ENCODE assay signal across 9 cellular contexts in the genomic region with DNA sequence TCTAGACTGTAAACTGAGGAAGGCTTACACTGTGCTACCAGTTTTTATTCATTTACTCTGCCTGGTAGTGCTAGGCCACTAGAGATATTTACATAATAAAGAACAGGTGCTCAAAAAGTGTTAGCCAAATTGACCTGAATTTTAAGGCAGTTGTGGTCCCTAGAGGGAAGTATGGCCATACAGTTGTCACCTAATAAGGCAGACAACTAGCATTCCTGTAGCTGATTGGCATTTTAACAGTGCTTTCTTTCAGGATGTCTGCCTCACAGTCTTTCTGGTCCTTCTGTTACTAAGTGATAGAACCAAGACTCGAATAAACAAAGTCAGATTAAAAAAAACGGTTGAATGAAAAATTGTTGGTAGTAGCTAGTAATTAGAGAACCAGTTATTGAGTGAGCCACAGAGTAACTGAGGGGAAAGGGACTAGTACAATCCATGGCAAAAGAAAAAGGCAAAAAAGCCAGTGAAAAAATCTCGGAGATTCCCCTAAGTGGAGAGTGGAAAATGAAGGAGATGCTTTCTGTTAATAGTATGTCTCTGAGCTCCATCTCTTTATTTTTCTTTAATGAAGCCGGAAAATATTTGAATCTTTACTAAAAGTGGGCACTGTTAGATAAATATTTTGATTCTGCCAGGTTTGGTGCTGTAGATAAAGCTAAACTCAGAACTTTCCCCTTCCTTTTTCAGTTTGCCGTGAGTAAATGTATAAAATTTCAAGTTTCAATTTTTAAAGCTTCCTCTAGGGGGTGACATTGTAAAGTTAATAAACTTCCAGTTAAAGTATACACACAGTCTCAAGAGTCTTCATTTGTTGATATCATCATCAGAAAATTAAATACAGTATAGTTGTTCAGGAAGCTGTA. TPM values are rescaled to one million over a fixed set of nuclear protein-coding genes. Genes with fewer than 3 reads are reported as not detected.
DNase-seq lines count a peak whose midpoint lies in the region; ATAC-seq, FAIRE-seq and TF ChIP-seq lines count a peak whose summit lies in the region.
"Had no signal": no experiment of that assay in that cellular context is flagged by ENCODE, and none has a peak within 500 bp of the region (broad histone marks: within the 10 kb centered on the region; RNA-seq: fewer than 3 reads in every experiment).

No MANE protein-coding gene starts in this region.

- H3K4me3 Mint-ChIP-seq in CD4-positive, CD25-positive, alpha-beta regulatory T cell = peak overlapping the region in 1 of 4 donors; percentile 3
- H3K4me3 Mint-ChIP-seq in brain = peak overlapping the region in 3 of 5 experiments; percentile 49 to 58 (median 50)

- H3K79me2 ChIP-seq in MM.1S (ENCODE audit: low read length) (peaks cover 94% of the 10 kb centered on the region), HepG2 (ENCODE audit: insufficient read depth, low read length) (peaks cover 89% of the 10 kb centered on the region)

- in situ Hi-C loops in HepG2 (cut with HindIII; ENCODE audit: extremely low pct_ligation_motif_present, low pct_unique_long_range_greater_than_20kb) = no loop called here

- H3K9me2 ChIP-seq in MM.1S (replicated peaks; ENCODE audit: insufficient read depth, low read length) = no peaks in the 10 kb centered on the region

- peaks cover 5% of the 10 kb centered on the region for H3K36me3 Mint-ChIP-seq in CD4-positive, CD25-positive, alpha-beta regulatory T cell
- H3K36me3 Mint-ChIP-seq in brain = peaks cover 19% of the 10 kb centered on the region

- no peak for TF ChIP-seq EP300 in HepG2 (IDR thresholded peaks at IDR 0.05; ENCODE audit: low read depth in 2 of 2, low read length in 2 of 2)
- TF ChIP-seq EP300 in HepG2 (CRISPR knock-in tag; IDR thresholded peaks at IDR 0.05; ENCODE audit: borderline replicate concordance) = no peak

- H3K27ac Mint-ChIP-seq in CD4-positive, CD25-positive, alpha-beta regulatory T cell = peak overlapping the region; percentile 13 to 51 (median 23)
- peak overlapping the region in 4 of 5 experiments; percentile 20 to 57 (median 47) for H3K27ac Mint-ChIP-seq in brain

- H3K4me2 ChIP-seq in MM.1S (ENCODE audit: low read depth, low read length) (peak overlapping the region; percentile 5; the same call in 1 of the 2 replicates), HepG2 (ENCODE audit: low read depth, low read length) (no peak overlapping the region)

- WGBS in HepG2 (ENCODE audit: low lambda C conversion rate) = 70% methylated on average over 5 of the region's 5 CpGs

- intact Hi-C loops in HepG2 (cut with micrococcal nuclease; ENCODE audit: unreplicated experiment) = loop anchor here (1.0 kb wide), 2 partner anchors 51 to 232 kb away; no protein-coding TSS in a partner anchor

- H3K4me1 ChIP-seq in CD4-positive, CD25-positive, alpha-beta regulatory T cell (ENCODE audit: control insufficient read depth, insufficient read depth, low read length, poor library complexity, severe bottlenecking) = no peaks in the 10 kb centered on the region
- H3K4me1 ChIP-seq in MM.1S (ENCODE audit: low read length) (no peaks in the 10 kb centered on the region), HepG2 (ENCODE audit: insufficient read depth, low read length) (peaks cover 6% of the 10 kb centered on the region)

- TF ChIP-seq POLR2A in HepG2 (IDR thresholded peaks at IDR 0.05; ENCODE audit: insufficient read depth in 1 of 2, low read depth in 2 of 2, low read length in 2 of 2) = no peak

- H3K9me3 ChIP-seq in CD4-positive, CD25-positive, alpha-beta regulatory T cell (ENCODE audit: control insufficient read depth in 2 of 2, low read length in 2 of 2) = no peaks in the 10 kb centered on the region
- H3K9me3 ChIP-seq in MM.1S (replicated peaks; ENCODE audit: insufficient read depth, low read length) (no peaks in the 10 kb centered on the region), HepG2 (ENCODE audit: low read length) (no peaks in the 10 kb centered on the region)

- no peak for FAIRE-seq in HepG2 (lab: Jason Lieb, UNC)

- no peak overlapping the region for H2AFZ ChIP-seq in MM.1S (ENCODE audit: low read length)
- H2AFZ ChIP-seq in HepG2 (ENCODE audit: low read length) = no peak overlapping the region

- no peak for TF ChIP-seq RAD21 in HepG2 (CRISPR knock-in tag; IDR thresholded peaks at IDR 0.05)

- H3K4me1 Mint-ChIP-seq in CD4-positive, CD25-positive, alpha-beta regulatory T cell = peaks cover 49 to 75% (median 63%) of the 10 kb centered on the region in 4 donors
- peaks cover 58% of the 10 kb centered on the region for H3K4me1 Mint-ChIP-seq in brain

- H3K4me3 ChIP-seq in CD4-positive, CD25-positive, alpha-beta regulatory T cell (ENCODE audit: low read depth, low read length) = peak overlapping the region; percentile 30
- H3K4me3 ChIP-seq in MM.1S (ENCODE audit: low read length) = no peak overlapping the region
- no peak overlapping the region for H3K4me3 ChIP-seq in HepG2 (replicated peaks in 1 of 3; ENCODE audit: insufficient read depth in 1 of 3, low read depth in 2 of 3, low read length in 3 of 3)

- H3K27me3 Mint-ChIP-seq in CD4-positive, CD25-positive, alpha-beta regulatory T cell = no peaks in the 10 kb centered on the region
- no peaks in the 10 kb centered on the region for H3K27me3 Mint-ChIP-seq in brain

- no peaks in the 10 kb centered on the region for H3K27me3 ChIP-seq in CD4-positive, CD25-positive, alpha-beta regulatory T cell (ENCODE audit: control insufficient read depth, insufficient read depth, low read length)
- no peaks in the 10 kb centered on the region for H3K27me3 ChIP-seq in MM.1S (replicated peaks; ENCODE audit: insufficient read depth, low read length)
- H3K27me3 ChIP-seq in HepG2 (ENCODE audit: control insufficient read depth in 1 of 2, insufficient read depth in 2 of 2, low read length in 2 of 2) = no peaks in the 10 kb centered on the region

- DNase-seq in CD4-positive, CD25-positive, alpha-beta regulatory T cell = peak in 2 of 3 donors; percentile 32 to 34
- peak; percentile 37 for DNase-seq in MM.1S
- DNase-seq in HepG2 (ENCODE audit: low spot score) = peak; percentile 30
- DNase-seq in UCSD-AML1 (lab: John Stamatoyannopoulos, UW; ENCODE audit: unreplicated experiment) = no peak
- no peak for DNase-seq in activated CD4-positive, alpha-beta T cell treated with anti-CD3 and anti-CD28 coated beads for 4 hours
- DNase-seq in OCI-M2 (lab: John Stamatoyannopoulos, UW; ENCODE audit: unreplicated experiment) = no peak

- H3K9me3 Mint-ChIP-seq in CD4-positive, CD25-positive, alpha-beta regulatory T cell = no peaks in the 10 kb centered on the region
- H3K9me3 Mint-ChIP-seq in brain = peaks cover 0 to 3% (median 0%) of the 10 kb centered on the region in 5 experiments

- ATAC-seq in CD4-positive, CD25-positive, alpha-beta regulatory T cell (ENCODE audit: low read depth in 2 of 2) = peak in 1 of 2 donors; percentile 34
- ATAC-seq in GM19351 (IDR thresholded peaks at IDR 0.05; ENCODE audit: unreplicated experiment) = peak; percentile 69
- peak; percentile 75 for ATAC-seq in HepG2

- TF ChIP-seq CTCF in MM.1S (IDR thresholded peaks at IDR 0.05; ENCODE audit: low read length) (peak; percentile 43), brain (conservative IDR thresholded peaks at IDR 0.05) (peak; percentile 54 to 61), HepG2 (CRISPR knock-in tag; IDR thresholded peaks at IDR 0.05) (peak; percentile 53)

- H4K20me1 ChIP-seq in MM.1S (ENCODE audit: insufficient read depth, low read length) (peaks cover 7% of the 10 kb centered on the region; the same call in 1 of the 2 replicates), HepG2 (ENCODE audit: insufficient read depth, low read length) (peaks cover 8% of the 10 kb centered on the region)

- H3K9ac ChIP-seq in MM.1S (ENCODE audit: low read length) = no peak overlapping the region
- H3K9ac ChIP-seq in HepG2 (ENCODE audit: insufficient read depth, low read depth, low read length) = no peak overlapping the region

- POLR2A ChIA-PET in HepG2 (lab: Yijun Ruan, JAX) = interaction anchor here (2.6 kb wide), 1 partner anchor 9 kb away, joined by 19 read pairs; a partner anchor contains a TSS

- no peak overlapping the region for H3K27ac ChIP-seq in CD4-positive, CD25-positive, alpha-beta regulatory T cell (ENCODE audit: insufficient read depth, low read length, poor library complexity, severe bottlenecking)
- H3K27ac ChIP-seq in MM.1S (ENCODE audit: low read length) = no peak overlapping the region
- peak overlapping the region; percentile 1 for H3K27ac ChIP-seq in HepG2 (ENCODE audit: extremely low read length, insufficient read depth, low read length)

- no peaks in the 10 kb centered on the region for H3F3A ChIP-seq in MM.1S (ENCODE audit: insufficient read depth, low read length)

- no peaks in the 10 kb centered on the region for H3K36me3 ChIP-seq in CD4-positive, CD25-positive, alpha-beta regulatory T cell (ENCODE audit: control insufficient read depth, insufficient read depth, low read length)
- H3K36me3 ChIP-seq in MM.1S (replicated peaks; ENCODE audit: insufficient read depth, low read length) (no peaks in the 10 kb centered on the region), HepG2 (replicated peaks in 1 of 2; ENCODE audit: control insufficient read depth in 1 of 2, insufficient read depth in 2 of 2, low read length in 2 of 2) (no peaks in the 10 kb centered on the region)

- no TSS peak for BruUV-seq in HepG2 (replicated peaks; lab: Mats Ljungman, UMichigan)

- CTCF ChIA-PET in HepG2 (lab: Yijun Ruan, JAX; ENCODE audit: low intra/inter-chr PET ratio, low total read pairs) = interaction anchor here (1.4 to 2.6 kb wide), 2 partner anchors 51 to 232 kb away, joined by 8 to 18 read pairs; no protein-coding TSS in a partner anchor

RNA-seq across cellular contexts. Expression of a gene that starts 9.1 kb away (rescaled TPM):
- 20.1 TPM for total RNA-seq in CD4-positive, CD25-positive, alpha-beta regulatory T cell
- 10 to 100 TPM; 68.6 to 90.0 (median 83.5) TPM for polyA plus RNA-seq in CD4-positive, CD25-positive, alpha-beta regulatory T cell
- polyA plus RNA-seq in brain (ENCODE audit: insufficient read depth, low read depth, low replicate concordance) (64.9 TPM), HepG2 (2011; rRNA removed) (53.8 and 70.7 TPM in 2 replicates)
- total RNA-seq in HepG2 (2016; rRNA removed; fragmentation: Illumina TruSeq; extraction: Trizol) = 89.1 and 143 TPM in 2 replicates
- 8.7 and 9.0 TPM in 2 replicates for total RNA-seq in HepG2 (2016; cell fraction: cytosol; rRNA removed; fragmentation: Illumina TruSeq; extraction: Trizol; ENCODE audit: low read depth)
- total RNA-seq in HepG2 (2016; cell fraction: insoluble cytoplasmic fraction; rRNA removed; fragmentation: Illumina TruSeq; extraction: Trizol) = 88.5 and 157 TPM in 2 replicates
- 24.7 and 29.0 TPM in 2 replicates for total RNA-seq in HepG2 (2016; cell fraction: membrane; rRNA removed; fragmentation: Illumina TruSeq; extraction: Trizol)
- 49.2 and 53.4 TPM in 2 replicates for total RNA-seq in HepG2 (2016; cell fraction: nucleus; rRNA removed; fragmentation: Illumina TruSeq; extraction: Trizol)
- polyA plus RNA-seq in HepG2 (2011; cell fraction: cytosol; rRNA removed) = 42.0 and 56.0 TPM in 2 replicates
- 16.3 and 18.4 TPM in 2 replicates for polyA plus RNA-seq in HepG2 (2011; cell fraction: nucleus; rRNA removed)
- polyA plus RNA-seq in HepG2 (2012) = 43.1 and 55.0 TPM in 2 replicates
- 6.7 and 7.8 TPM in 2 replicates for polyA plus RNA-seq in HepG2 (2016; cell fraction: cytosol; fragmentation: Illumina TruSeq; extraction: Trizol; ENCODE audit: low read depth)
- polyA plus RNA-seq in HepG2 (2016; cell fraction: insoluble cytoplasmic fraction; fragmentation: Illumina TruSeq; extraction: Trizol; ENCODE audit: low read depth) = 174 and 193 TPM in 2 replicates
- polyA plus RNA-seq in HepG2 (2016; cell fraction: membrane; fragmentation: Illumina TruSeq; extraction: Trizol; ENCODE audit: low read depth) = 17.5 and 19.5 TPM in 2 replicates
- polyA plus RNA-seq in HepG2 (2016; cell fraction: nucleus; fragmentation: Illumina TruSeq; extraction: Trizol; ENCODE audit: insufficient read depth, low read depth) = 56.3 and 60.3 TPM in 2 replicates
- 45.5 and 54.2 TPM in 2 replicates for polyA minus RNA-seq in HepG2 (2011; rRNA and poly(A)+ RNA removed; ENCODE audit: low replicate concordance)
- polyA minus RNA-seq in HepG2 (2011; cell fraction: cytosol; rRNA and poly(A)+ RNA removed) = 45.8 and 49.5 TPM in 2 replicates
- 48.0 and 53.3 TPM in 2 replicates for polyA minus RNA-seq in HepG2 (2011; cell fraction: nucleus; rRNA and poly(A)+ RNA removed)

RNA-seq across cellular contexts. Expression of a gene that starts 9.2 kb away (rescaled TPM):
- total RNA-seq in CD4-positive, CD25-positive, alpha-beta regulatory T cell = not detected
- not detected for polyA plus RNA-seq in CD4-positive, CD25-positive, alpha-beta regulatory T cell
- 0.41 TPM for polyA plus RNA-seq in brain (ENCODE audit: insufficient read depth, low read depth, low replicate concordance)
- not detected in 2 replicates for total RNA-seq in HepG2 (2016; rRNA removed; fragmentation: Illumina TruSeq; extraction: Trizol)
- total RNA-seq in HepG2 (2016; cell fraction: cytosol; rRNA removed; fragmentation: Illumina TruSeq; extraction: Trizol; ENCODE audit: low read depth) = not detected in 2 replicates
- total RNA-seq in HepG2 (2016; cell fraction: insoluble cytoplasmic fraction; rRNA removed; fragmentation: Illumina TruSeq; extraction: Trizol) = not detected in 2 replicates
- total RNA-seq in HepG2 (2016; cell fraction: membrane; rRNA removed; fragmentation: Illumina TruSeq; extraction: Trizol) = not detected in 2 replicates
- not detected in 2 replicates for total RNA-seq in HepG2 (2016; cell fraction: nucleus; rRNA removed; fragmentation: Illumina TruSeq; extraction: Trizol)
- not detected in 2 replicates for polyA plus RNA-seq in HepG2 (2011; rRNA removed)
- polyA plus RNA-seq in HepG2 (2011; cell fraction: cytosol; rRNA removed) = not detected in 2 replicates
- not detected in 2 replicates for polyA plus RNA-seq in HepG2 (2011; cell fraction: nucleus; rRNA removed)
- not detected in 2 replicates for polyA plus RNA-seq in HepG2 (2012)
- not detected in 2 replicates for polyA plus RNA-seq in HepG2 (2016; cell fraction: cytosol; fragmentation: Illumina TruSeq; extraction: Trizol; ENCODE audit: low read depth)
- not detected in 2 replicates for polyA plus RNA-seq in HepG2 (2016; cell fraction: insoluble cytoplasmic fraction; fragmentation: Illumina TruSeq; extraction: Trizol; ENCODE audit: low read depth)
- not detected in 2 replicates for polyA plus RNA-seq in HepG2 (2016; cell fraction: membrane; fragmentation: Illumina TruSeq; extraction: Trizol; ENCODE audit: low read depth)
- not detected in 2 replicates for polyA plus RNA-seq in HepG2 (2016; cell fraction: nucleus; fragmentation: Illumina TruSeq; extraction: Trizol; ENCODE audit: insufficient read depth, low read depth)
- not detected in 2 replicates for polyA minus RNA-seq in HepG2 (2011; rRNA and poly(A)+ RNA removed; ENCODE audit: low replicate concordance)
- not detected in 2 replicates for polyA minus RNA-seq in HepG2 (2011; cell fraction: cytosol; rRNA and poly(A)+ RNA removed)
- polyA minus RNA-seq in HepG2 (2011; cell fraction: nucleus; rRNA and poly(A)+ RNA removed) = not detected in 2 replicates
- total RNA-seq: pulmonary artery endothelial cell had no signal

RNA-seq across cellular contexts. Expression of a gene that starts 23.4 kb away (rescaled TPM):
- not detected for total RNA-seq in CD4-positive, CD25-positive, alpha-beta regulatory T cell
- polyA plus RNA-seq in CD4-positive, CD25-positive, alpha-beta regulatory T cell = not detected
- polyA plus RNA-seq in brain (ENCODE audit: insufficient read depth, low read depth, low replicate concordance) (not detected), HepG2 (2011; rRNA removed) (not detected in 2 replicates)
- not detected in 2 replicates for total RNA-seq in HepG2 (2016; rRNA removed; fragmentation: Illumina TruSeq; extraction: Trizol)
- total RNA-seq in HepG2 (2016; cell fraction: cytosol; rRNA removed; fragmentation: Illumina TruSeq; extraction: Trizol; ENCODE audit: low read depth) = not detected in 2 replicates
- total RNA-seq in HepG2 (2016; cell fraction: insoluble cytoplasmic fraction; rRNA removed; fragmentation: Illumina TruSeq; extraction: Trizol) = not detected in 2 replicates
- not detected in 2 replicates for total RNA-seq in HepG2 (2016; cell fraction: membrane; rRNA removed; fragmentation: Illumina TruSeq; extraction: Trizol)
- total RNA-seq in HepG2 (2016; cell fraction: nucleus; rRNA removed; fragmentation: Illumina TruSeq; extraction: Trizol) = not detected in 2 replicates
- not detected in 2 replicates for polyA plus RNA-seq in HepG2 (2011; cell fraction: cytosol; rRNA removed)
- not detected in 2 replicates for polyA plus RNA-seq in HepG2 (2011; cell fraction: nucleus; rRNA removed)
- not detected in 2 replicates for polyA plus RNA-seq in HepG2 (2012)
- polyA plus RNA-seq in HepG2 (2016; cell fraction: cytosol; fragmentation: Illumina TruSeq; extraction: Trizol; ENCODE audit: low read depth) = not detected in 2 replicates
- polyA plus RNA-seq in HepG2 (2016; cell fraction: insoluble cytoplasmic fraction; fragmentation: Illumina TruSeq; extraction: Trizol; ENCODE audit: low read depth) = not detected in 2 replicates
- polyA plus RNA-seq in HepG2 (2016; cell fraction: membrane; fragmentation: Illumina TruSeq; extraction: Trizol; ENCODE audit: low read depth) = not detected in 2 replicates
- not detected in 2 replicates for polyA plus RNA-seq in HepG2 (2016; cell fraction: nucleus; fragmentation: Illumina TruSeq; extraction: Trizol; ENCODE audit: insufficient read depth, low read depth)
- not detected in 2 replicates for polyA minus RNA-seq in HepG2 (2011; rRNA and poly(A)+ RNA removed; ENCODE audit: low replicate concordance)
- polyA minus RNA-seq in HepG2 (2011; cell fraction: cytosol; rRNA and poly(A)+ RNA removed) = not detected in 2 replicates
- polyA minus RNA-seq in HepG2 (2011; cell fraction: nucleus; rRNA and poly(A)+ RNA removed) = not detected in 2 replicates
- total RNA-seq: pulmonary artery endothelial cell had no signal

Comparison
In these comparisons a context has a peak if more than half of its experiments do, and no peak if none do; other contexts are left out.
1. DNase-seq: peak in CD4-positive, CD25-positive, alpha-beta regulatory T cell (2 of 3), MM.1S (single experiment) and HepG2 (single experiment); none in UCSD-AML1 (single experiment), activated CD4-positive, alpha-beta T cell treated with anti-CD3 and anti-CD28 coated beads for 4 hours (0 of 2) and OCI-M2 (single experiment).
2. Peak in every context shown above with its lines, with median percentiles within 50 percentile points of each other: CTCF ChIP-seq.